In genomic region chr20:25738198-25738597, GRCh38 we compare ENCODE assay signal across 24 cellular contexts. TPM values are rescaled to one million over a fixed set of nuclear protein-coding genes. Genes with fewer than 3 reads are reported as not detected.
DNase-seq lines count a peak whose midpoint lies in the region; ATAC-seq, FAIRE-seq and TF ChIP-seq lines count a peak whose summit lies in the region.
"Had no signal": no experiment of that assay in that cellular context is flagged by ENCODE, and none has a peak within 500 bp of the region (broad histone marks: within the 10 kb centered on the region; RNA-seq: fewer than 3 reads in every experiment).

No MANE protein-coding gene starts in this region.

- H3K9me3 ChIP-seq in keratinocyte (ENCODE audit: control insufficient read depth, low read depth, low read length) (no peaks in the 10 kb centered on the region), adrenal gland (replicated peaks in 1 of 3) (no peaks in the 10 kb centered on the region)
- H3K9me3 ChIP-seq: gastroesophageal sphincter had no signal

- H4K20me1 ChIP-seq in keratinocyte (ENCODE audit: control insufficient read depth, extremely low read depth, insufficient read depth, low read length) = no peaks in the 10 kb centered on the region

- 95 to 99% (median 98%) methylated on average over 2 of the region's 2 CpGs for WGBS in adrenal gland, 4 donors

- H3K36me3 ChIP-seq in bronchial epithelial cell (ENCODE audit: control insufficient read depth, insufficient read depth, low read length) = no peaks in the 10 kb centered on the region
- no peaks in the 10 kb centered on the region for H3K36me3 ChIP-seq in keratinocyte (ENCODE audit: control insufficient read depth in 2 of 2, extremely low read depth in 1 of 2, insufficient read depth in 2 of 2, low read length in 2 of 2)
- H3K36me3 ChIP-seq in adrenal gland (replicated peaks in 1 of 2) = no peaks in the 10 kb centered on the region
- H3K36me3 ChIP-seq: gastroesophageal sphincter had no signal

- no peak overlapping the region for H3K4me3 ChIP-seq in AG10803 (ENCODE audit: low read length)
- H3K4me3 ChIP-seq in bronchial epithelial cell (ENCODE audit: low read depth, low read length) = no peak overlapping the region
- H3K4me3 ChIP-seq in keratinocyte (ENCODE audit: control insufficient read depth in 2 of 3, extremely low read depth in 1 of 3, insufficient read depth in 2 of 3, low read depth in 1 of 3, low read length in 3 of 3) = no peak overlapping the region
- H3K4me3 ChIP-seq in adrenal gland = no peak overlapping the region
- H3K4me3 ChIP-seq: gastroesophageal sphincter had no signal

- H3K4me1 ChIP-seq in keratinocyte (ENCODE audit: control insufficient read depth, extremely low read depth, insufficient read depth, low read length) = peaks cover 7% of the 10 kb centered on the region
- no peaks in the 10 kb centered on the region for H3K4me1 ChIP-seq in adrenal gland (replicated peaks in 1 of 2)
- H3K4me1 ChIP-seq: gastroesophageal sphincter had no signal

- dilution Hi-C loops in keratinocyte (cut with MboI; ENCODE audit: extremely low pct_ligation_motif_present, low sequenced_read_pairs) = no loop called here

- no peak for TF ChIP-seq CTCF in AG10803 (conservative IDR thresholded peaks at IDR 0.05; ENCODE audit: low read length)
- TF ChIP-seq CTCF in bronchial epithelial cell (IDR thresholded peaks at IDR 0.05; ENCODE audit: insufficient read depth, low read length, severe bottlenecking) = no peak
- no peak for TF ChIP-seq CTCF in keratinocyte (optimal IDR thresholded peaks at IDR 0.05 in 1 of 3, IDR thresholded peaks at IDR 0.05 in 1 of 3, conservative IDR thresholded peaks at IDR 0.05 in 1 of 3; ENCODE audit: extremely low read depth in 1 of 3, insufficient read depth in 2 of 3, low read length in 3 of 3)
- no peak for TF ChIP-seq CTCF in adrenal gland (IDR thresholded peaks at IDR 0.05)

- no peaks in the 10 kb centered on the region for H3K27me3 ChIP-seq in bronchial epithelial cell (ENCODE audit: control insufficient read depth, insufficient read depth, low read length)
- H3K27me3 ChIP-seq in keratinocyte (ENCODE audit: control insufficient read depth, extremely low read depth, insufficient read depth, low read length) = no peaks in the 10 kb centered on the region
- no peaks in the 10 kb centered on the region for H3K27me3 ChIP-seq in adrenal gland
- H3K27me3 ChIP-seq: gastroesophageal sphincter had no signal

- DNase-seq in AG10803 (ENCODE audit: low read depth) (peak; percentile 40), HT1080 (ENCODE audit: low read depth) (peak; percentile 62), bronchial epithelial cell (ENCODE audit: low read depth) (peak; percentile 81), keratinocyte (ENCODE audit: low read depth, low spot score) (peak; percentile 35), Kasumi-1 (lab: John Stamatoyannopoulos, UW) (no peak), adrenal gland (no peak), left ventricle myocardium superior (no peak)
- DNase-seq: activated CD4-positive, alpha-beta T cell treated with anti-CD3 and anti-CD28 coated beads for 48 hours; activated CD8-positive, alpha-beta memory T cell treated with anti-CD3 and anti-CD28 coated beads, Interleukin-2, amount 10 ng/mL, durations not matched to agents 7 days and 5 days; CD4-positive, alpha-beta T cell; DMS153; left colon; MM.1S; NCI-H1436 treated with DMSO at 0.1 percent for 48 hours; NCI-H748 treated with DMSO at 0.1 percent for 48 hours; nephron progenitor cell; small intestine; stimulated activated naive CD4-positive, alpha-beta T cell treated with Interleukin-2 at 50 U/mL for 16 hours; T-helper 1 cell had no signal

- H3K79me2 ChIP-seq in keratinocyte (ENCODE audit: control insufficient read depth, insufficient read depth, low read length) = no peaks in the 10 kb centered on the region

- no peaks in the 10 kb centered on the region for H3K9me1 ChIP-seq in keratinocyte (ENCODE audit: control insufficient read depth, extremely low read depth, insufficient read depth, low read length)

- H3K4me2 ChIP-seq in keratinocyte (ENCODE audit: control insufficient read depth, extremely low read depth, insufficient read depth, low read depth, low read length) = no peak overlapping the region

- H2AFZ ChIP-seq in keratinocyte (ENCODE audit: control insufficient read depth, low read length) = no peak overlapping the region

- H3K27ac ChIP-seq in keratinocyte (ENCODE audit: control insufficient read depth, insufficient read depth, low read length) = no peak overlapping the region
- H3K27ac ChIP-seq in adrenal gland = no peak overlapping the region
- H3K27ac ChIP-seq: gastroesophageal sphincter had no signal

- intact Hi-C loops in adrenal gland (cut with DNase I) (no loop called here), left ventricle myocardium superior (cut with micrococcal nuclease) (no loop called here)

- ATAC-seq in left ventricle myocardium superior (no peak), GM21825 (IDR thresholded peaks at IDR 0.05; ENCODE audit: unreplicated experiment) (no peak)
- ATAC-seq: activated CD8-positive, alpha-beta memory T cell treated with anti-CD3 and anti-CD28 coated beads, Interleukin-2, amount 10 ng/mL, durations not matched to agents 7 days and 5 days; activated naive CD4-positive, alpha-beta T cell treated with anti-CD3 and anti-CD28 coated beads, Interleukin-2, amount 50 U/mL, for 72 hours; gastroesophageal sphincter; left colon had no signal

- no peak overlapping the region for H3K9ac ChIP-seq in keratinocyte (ENCODE audit: control insufficient read depth, extremely low read depth, insufficient read depth, low read length)

- no peak for TF ChIP-seq POLR2A in adrenal gland (IDR thresholded peaks at IDR 0.05)

- FAIRE-seq in bronchial epithelial cell (lab: Jason Lieb, UNC) (no peak), keratinocyte (lab: Jason Lieb, UNC) (no peak)
- FAIRE-seq: colon, H54, small intestine had no signal

RNA-seq across cellular contexts. Expression of gene ZNF337, which starts 41.5 kb away (rescaled TPM):
- 8.1 and 8.3 TPM in 2 replicates for total RNA-seq in HT1080 (2014; rRNA removed; shearing (Covaris generic))
- 9.3 and 11.0 TPM in 2 replicates for polyA plus RNA-seq in HT1080 (2015; cell fraction: cytosol; rRNA removed)
- polyA plus RNA-seq in HT1080 (2015; cell fraction: nucleus; rRNA removed) = 46.4 and 52.4 TPM in 2 replicates
- total RNA-seq in bronchial epithelial cell (18.2 and 18.4 TPM in 2 replicates), adrenal gland (10 to 100 TPM in 4 of 8 donors, 1 to 10 TPM in 4; 7.1 to 18.7 (median 10.0) TPM), left ventricle myocardium superior (8.3 TPM)
- polyA plus RNA-seq in keratinocyte (9.9 to 15.9 TPM (median 15.5 TPM) in 3 replicates), adrenal gland (10 to 100 TPM; 11.6 to 29.4 (median 22.2) TPM)
- polyA plus RNA-seq in keratinocyte (2011; ENCODE audit: low read depth) = 12.0 TPM
- 4.9 and 8.0 TPM in 2 replicates for polyA plus RNA-seq in keratinocyte (2011; cell fraction: cytosol; rRNA removed)
- 56.0 and 60.7 TPM in 2 replicates for polyA plus RNA-seq in keratinocyte (2011; cell fraction: nucleus; rRNA removed)
- polyA plus RNA-seq in keratinocyte (2012; ENCODE audit: low replicate concordance) = 8.2 and 12.5 TPM in 2 replicates
- 8.8 to 19.4 TPM (median 15.9 TPM) in 3 replicates for polyA minus RNA-seq in keratinocyte
- polyA minus RNA-seq in keratinocyte (2011; cell fraction: cytosol; rRNA and poly(A)+ RNA removed) = 6.5 TPM
- polyA minus RNA-seq in keratinocyte (2011; cell fraction: nucleus; rRNA and poly(A)+ RNA removed) = 11.9 and 22.6 TPM in 2 replicates

Comparison
In these comparisons a context has a peak if more than half of its experiments do, and no peak if none do; other contexts are left out.
1. DNase-seq: peak in AG10803 (single experiment), HT1080 (single experiment), bronchial epithelial cell (single experiment) and keratinocyte (single experiment); none in Kasumi-1 (0 of 2), adrenal gland (0 of 7) and left ventricle myocardium superior (single experiment).